Comparison of ENCODE assay signal across 9 cellular contexts in the genomic region with DNA sequence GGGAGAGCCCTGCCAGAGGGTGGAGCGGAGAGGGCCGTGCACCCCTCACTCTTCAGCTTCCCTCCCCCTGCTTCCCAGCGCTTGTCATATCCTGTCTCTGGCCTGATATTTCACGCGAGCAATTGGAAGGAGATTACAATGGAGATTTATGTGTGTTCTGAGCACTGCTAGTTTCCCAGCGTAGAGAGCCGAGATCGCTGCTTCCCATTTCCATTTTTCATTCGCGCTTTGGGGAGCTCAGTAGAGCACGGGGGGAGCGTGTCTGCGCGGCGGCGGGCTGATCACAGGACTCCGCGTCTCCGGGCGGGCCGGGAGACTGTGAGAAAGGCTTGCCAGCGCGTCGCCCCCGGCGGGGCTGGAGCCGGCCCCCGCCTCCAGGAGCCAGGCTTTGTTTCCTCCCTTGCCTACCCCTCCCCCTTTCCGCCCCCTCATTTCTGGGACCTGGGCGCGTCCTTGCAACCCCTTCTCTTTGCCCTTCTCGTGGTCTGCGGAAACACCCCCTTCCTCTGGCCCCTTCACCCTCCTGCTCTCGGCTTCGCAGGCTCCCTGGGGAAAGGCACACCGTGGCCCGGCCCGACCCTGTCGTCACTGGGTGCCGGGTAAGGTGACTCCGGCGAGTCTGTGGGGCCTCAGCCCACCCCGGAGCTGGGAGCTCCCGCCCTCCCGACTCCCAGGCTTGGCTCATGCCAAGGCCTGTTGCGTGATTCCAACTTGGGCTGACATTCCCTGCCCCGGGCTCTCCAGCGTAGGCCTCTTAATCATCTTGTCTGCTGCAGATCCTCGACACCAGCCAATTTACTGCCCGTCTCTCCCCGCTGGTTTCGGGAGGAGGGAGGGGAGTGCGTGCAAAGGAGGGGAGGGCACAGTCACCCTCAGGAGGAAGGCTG. TPM values are rescaled to one million over a fixed set of nuclear protein-coding genes. Genes with fewer than 3 reads are reported as not detected.
DNase-seq lines count a peak whose midpoint lies in the region; ATAC-seq and TF ChIP-seq lines count a peak whose summit lies in the region.
"Had no signal": no experiment of that assay in that cellular context is flagged by ENCODE, and none has a peak within 500 bp of the region (broad histone marks: within the 10 kb centered on the region; RNA-seq: fewer than 3 reads in every experiment).

No MANE protein-coding gene starts in this region.

- peaks cover 28% of the 10 kb centered on the region for H3K4me1 ChIP-seq in cardiac muscle cell (ENCODE audit: low read depth)
- H3K4me1 ChIP-seq in breast epithelium = peaks cover 23 to 36% of the 10 kb centered on the region in 2 donors

- intact Hi-C loops in Right ventricle myocardium inferior (cut with DNase I) = no loop called here
- intact Hi-C loops in breast epithelium (cut with DNase I; ENCODE audit: low total_unique reads) = no loop called here

- H3K36me3 Mint-ChIP-seq in memory B cell = no peaks in the 10 kb centered on the region

- H3K27ac ChIP-seq in cardiac muscle cell (no peak overlapping the region), breast epithelium (no peak overlapping the region)

- peak in 1 of 2 donors; percentile 66 for DNase-seq in cardiac muscle cell (ENCODE audit: low read depth in 1 of 2, low spot score in 1 of 2)
- no peak for DNase-seq in Right ventricle myocardium inferior (ENCODE audit: missing footprints)
- peak; percentile 57 to 78 for DNase-seq in NCI-H446 (lab: John Stamatoyannopoulos, UW)
- DNase-seq in breast epithelium (ENCODE audit: low spot score in 2 of 2) = no peak
- peak in 1 of 2 donors; percentile 22 for DNase-seq in memory B cell (ENCODE audit: low spot score in 2 of 2)
- no peak for DNase-seq in T-helper 9 cell

- peak overlapping the region; percentile 17 for H3K4me3 ChIP-seq in cardiac muscle cell
- peak overlapping the region; percentile 10 to 69 (median 38) for H3K4me3 ChIP-seq in breast epithelium

- H3K27me3 Mint-ChIP-seq in memory B cell = peaks cover 28% of the 10 kb centered on the region

- H3K27me3 ChIP-seq in cardiac muscle cell = peaks cover 100% of the 10 kb centered on the region
- peaks cover 27 to 100% of the 10 kb centered on the region in 2 donors for H3K27me3 ChIP-seq in breast epithelium

- H3K36me3 ChIP-seq in cardiac muscle cell = no peaks in the 10 kb centered on the region
- no peaks in the 10 kb centered on the region for H3K36me3 ChIP-seq in breast epithelium

- H3K4me1 Mint-ChIP-seq in memory B cell = peaks cover 21% of the 10 kb centered on the region

- H3K4me3 Mint-ChIP-seq in memory B cell = peak overlapping the region; percentile 37

- H3K27ac Mint-ChIP-seq in memory B cell = peak overlapping the region; percentile 47

- H3K9me3 Mint-ChIP-seq in memory B cell = peaks cover 3% of the 10 kb centered on the region

- TF ChIP-seq CTCF in cardiac muscle cell (IDR thresholded peaks at IDR 0.05; ENCODE audit: low read depth, low read length) (no peak), breast epithelium (IDR thresholded peaks at IDR 0.05) (no peak)

- no peaks in the 10 kb centered on the region for H3K9me3 ChIP-seq in cardiac muscle cell (ENCODE audit: low read depth)
- H3K9me3 ChIP-seq in breast epithelium = no peaks in the 10 kb centered on the region

- TF ChIP-seq POLR2A in breast epithelium (IDR thresholded peaks at IDR 0.05) = no peak

- ATAC-seq in Right ventricle myocardium inferior (no peak), memory B cell (ENCODE audit: low read depth) (no peak), HG02981 (IDR thresholded peaks at IDR 0.05; ENCODE audit: unreplicated experiment) (no peak), GM18511 (IDR thresholded peaks at IDR 0.05; ENCODE audit: unreplicated experiment) (no peak)

RNA-seq across cellular contexts. Expression of a gene that starts 5.8 kb away (rescaled TPM):
- not detected in 2 replicates for total RNA-seq in cardiac muscle cell
- 0.26 TPM in 1 of 2 replicates, not detected in the other for polyA plus RNA-seq in cardiac muscle cell
- total RNA-seq in Right ventricle myocardium inferior = not detected
- total RNA-seq in breast epithelium = under 1 TPM in 1 of 3 donors, not detected in 2; 0.44 TPM
- polyA plus RNA-seq: esophagus had no signal

RNA-seq across cellular contexts. Expression of a gene that starts 11.6 kb away (rescaled TPM):
- total RNA-seq in cardiac muscle cell = not detected in 2 replicates
- not detected in 2 replicates for polyA plus RNA-seq in cardiac muscle cell
- total RNA-seq in Right ventricle myocardium inferior = not detected
- total RNA-seq in breast epithelium = under 1 TPM in 1 of 3 donors, not detected in 2; 0.29 TPM

Comparison
In these comparisons a context has a peak if more than half of its experiments do, and no peak if none do; other contexts are left out.
1. DNase-seq: peak in NCI-H446 (2 of 2); none in Right ventricle myocardium inferior (single experiment), breast epithelium (0 of 2) and T-helper 9 cell (single experiment).